ENCODE assay signal across 22 cellular contexts in the genomic region with DNA sequence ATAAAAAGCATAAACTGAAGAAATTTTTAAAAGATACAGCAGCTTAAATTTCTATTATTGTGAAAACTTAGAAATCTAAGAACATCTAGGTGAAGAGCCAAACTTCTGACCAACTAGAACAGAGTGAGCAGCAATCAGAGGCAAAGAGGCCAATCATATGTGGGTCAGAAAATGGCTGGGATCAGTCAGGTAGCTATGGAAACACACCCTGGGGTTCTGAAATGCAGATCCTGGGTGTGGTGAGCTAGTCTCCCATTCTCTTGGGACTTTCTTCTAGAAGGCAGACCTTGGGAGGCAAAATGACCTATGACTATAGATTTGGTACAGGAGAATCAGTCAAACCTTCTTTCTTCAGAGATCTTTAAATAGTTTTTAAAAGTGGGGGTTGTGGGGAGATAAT.
DNase-seq lines count a peak whose midpoint lies in the region; ATAC-seq and TF ChIP-seq lines count a peak whose summit lies in the region.
"Had no signal": no experiment of that assay in that cellular context is flagged by ENCODE, and none has a peak within 500 bp of the region (broad histone marks: within the 10 kb centered on the region; RNA-seq: fewer than 3 reads in every experiment).

No MANE protein-coding gene starts in this region.

- H3K4me3 Mint-ChIP-seq in GM23338, result no peak overlapping the region
- no peak overlapping the region for H3K4me3 Mint-ChIP-seq in memory B cell
- no peak overlapping the region for H3K4me3 Mint-ChIP-seq in progenitor cell of endocrine pancreas (ENCODE audit: low read depth)
- H3K4me3 Mint-ChIP-seq: CD4-positive, alpha-beta T cell had no signal

- H3K27me3 Mint-ChIP-seq in GM23338 (ENCODE audit: insufficient read depth, low read depth, poor library complexity) (no peaks in the 10 kb centered on the region), memory B cell (no peaks in the 10 kb centered on the region), progenitor cell of endocrine pancreas (no peaks in the 10 kb centered on the region)
- H3K27me3 Mint-ChIP-seq: CD4-positive, alpha-beta T cell had no signal

- peaks cover 4% of the 10 kb centered on the region; the same call in 1 of the 2 replicates for H3K4me1 ChIP-seq in GM23338 (ENCODE audit: insufficient read depth)
- H3K4me1 ChIP-seq: BLaER1 treated with 17β-estradiol and CSF1 and Interleukin-3, amounts not matched to agents 10 nM and 100 nM had no signal

- no peaks in the 10 kb centered on the region for H3F3A ChIP-seq in GM23338 (replicated peaks; ENCODE audit: low read depth)

- H3K27ac Mint-ChIP-seq in GM23338 (peak overlapping the region; percentile 78; the same call in 1 of the 2 replicates), memory B cell (peak overlapping the region; percentile 5), progenitor cell of endocrine pancreas (no peak overlapping the region)
- H3K27ac Mint-ChIP-seq: CD4-positive, alpha-beta T cell had no signal

- TF ChIP-seq CTCF in GM23338 (conservative IDR thresholded peaks at IDR 0.05; ENCODE audit: low read depth in 2 of 2) (no peak), epithelial cell of esophagus (IDR thresholded peaks at IDR 0.05; ENCODE audit: insufficient read depth, low read depth, low read length, missing control alignments) (no peak), progenitor cell of endocrine pancreas (IDR thresholded peaks at IDR 0.05; ENCODE audit: unreplicated experiment) (no peak)

- no peak overlapping the region for H2AFZ ChIP-seq in GM23338

- no peaks in the 10 kb centered on the region for H4K20me1 ChIP-seq in GM23338 (replicated peaks; ENCODE audit: insufficient read depth)
- H4K20me1 ChIP-seq: BLaER1 treated with 17β-estradiol and CSF1 and Interleukin-3, amounts not matched to agents 10 nM and 100 nM had no signal

- ATAC-seq in GM23338, result peak; percentile 73
- no peak for ATAC-seq in memory B cell (ENCODE audit: low read depth)
- ATAC-seq in HG03354 (IDR thresholded peaks at IDR 0.05; ENCODE audit: poor library complexity, severe bottlenecking, unreplicated experiment), result no peak
- ATAC-seq: HepG2 had no signal

- H3K27me3 ChIP-seq in GM23338 (ENCODE audit: insufficient read depth), result no peaks in the 10 kb centered on the region
- H3K27me3 ChIP-seq: BLaER1 treated with 17β-estradiol and CSF1 and Interleukin-3, amounts not matched to agents 10 nM and 100 nM; MG63 had no signal

- H3K4me2 ChIP-seq in GM23338, result no peak overlapping the region
- H3K4me2 ChIP-seq: BLaER1 treated with 17β-estradiol and CSF1 and Interleukin-3, amounts not matched to agents 10 nM and 100 nM; SK-N-SH had no signal

- no peaks in the 10 kb centered on the region for H3K9me2 ChIP-seq in GM23338 (ENCODE audit: insufficient read depth)
- H3K9me2 ChIP-seq: SK-N-SH had no signal

- no peak overlapping the region for H3K27ac ChIP-seq in GM23338 (ENCODE audit: low read depth)
- H3K27ac ChIP-seq: BLaER1 treated with 17β-estradiol and CSF1 and Interleukin-3, amounts not matched to agents 10 nM and 100 nM had no signal

- no peaks in the 10 kb centered on the region for H3K36me3 Mint-ChIP-seq in GM23338 (ENCODE audit: low read depth)
- peaks cover 11% of the 10 kb centered on the region for H3K36me3 Mint-ChIP-seq in memory B cell
- H3K36me3 Mint-ChIP-seq in progenitor cell of endocrine pancreas (ENCODE audit: insufficient read depth), result peaks cover 3% of the 10 kb centered on the region

- H3K79me2 ChIP-seq in GM23338 (replicated peaks; ENCODE audit: insufficient read depth), result no peaks in the 10 kb centered on the region

- H3K9me3 Mint-ChIP-seq in GM23338, result no peaks in the 10 kb centered on the region
- peaks cover 2% of the 10 kb centered on the region for H3K9me3 Mint-ChIP-seq in memory B cell
- H3K9me3 Mint-ChIP-seq in progenitor cell of endocrine pancreas (ENCODE audit: low read depth), result no peaks in the 10 kb centered on the region
- H3K9me3 Mint-ChIP-seq: CD4-positive, alpha-beta T cell had no signal

- no peaks in the 10 kb centered on the region for H3K36me3 ChIP-seq in GM23338 (ENCODE audit: insufficient read depth)
- H3K36me3 ChIP-seq: MG63 had no signal

- DNase-seq in GM23338 (ENCODE audit: low spot score) (peak; percentile 33), RPMI7951 (ENCODE audit: low read depth) (peak; percentile 3), epithelial cell of esophagus (ENCODE audit: low read depth) (peak; percentile 2), memory B cell (ENCODE audit: low spot score in 2 of 2) (no peak), progenitor cell of endocrine pancreas (ENCODE audit: low spot score, unreplicated experiment) (no peak), NCI-H1436 (lab: John Stamatoyannopoulos, UW) (no peak)
- no peak for DNase-seq in activated CD4-positive, CD25-positive, alpha-beta regulatory T cell treated with anti-CD3 and anti-CD28 coated beads, Interleukin-2, amount 50 U/mL, for 72 hours
- DNase-seq: AML-193; CD4-positive, alpha-beta T cell; Kasumi-1; MG63; NCI-H1694 treated with DMSO at 0.1 percent for 48 hours; NCI-H2081 treated with DMSO at 0.1 percent for 48 hours; NCI-H2171; NCI-H345; NCI-H510A treated with DMSO at 0.1 percent for 48 hours; NCI-H748 treated with DMSO at 0.1 percent for 48 hours; SK-N-SH; SW 1271 had no signal

- H3K4me3 ChIP-seq in GM23338 (no peak overlapping the region), epithelial cell of esophagus (ENCODE audit: low read length) (no peak overlapping the region)
- H3K4me3 ChIP-seq: BLaER1 treated with 17β-estradiol and CSF1 and Interleukin-3, amounts not matched to agents 10 nM and 100 nM; MG63 had no signal

- H3K4me1 Mint-ChIP-seq in GM23338 (peaks cover 10% of the 10 kb centered on the region), memory B cell (no peaks in the 10 kb centered on the region), progenitor cell of endocrine pancreas (ENCODE audit: low read depth) (peaks cover 13% of the 10 kb centered on the region)

TF ChIP-seq in GM23338, 12 proteins besides CTCF, POLR2A, EP300 and RAD21 (continues in another document):
- TF ChIP-seq EZH2phosphoT487 (IDR thresholded peaks at IDR 0.05; ENCODE audit: unreplicated experiment) (no peak), EZH2 (IDR thresholded peaks at IDR 0.05; ENCODE audit: low read depth, unreplicated experiment) (no peak), ZNF462 (CRISPR knock-in tag; IDR thresholded peaks at IDR 0.05) (no peak), CREB1 (CRISPR knock-in tag; IDR thresholded peaks at IDR 0.05; ENCODE audit: low read depth) (no peak)

Comparison
In these comparisons a context has a peak if more than half of its experiments do, and no peak if none do; other contexts are left out.
1. DNase-seq: peak in GM23338 (single experiment), RPMI7951 (single experiment) and epithelial cell of esophagus (single experiment); none in memory B cell (0 of 2), activated CD4-positive, CD25-positive, alpha-beta regulatory T cell treated with anti-CD3 and anti-CD28 coated beads, Interleukin-2, amount 50 U/mL, for 72 hours (single experiment), progenitor cell of endocrine pancreas (single experiment) and NCI-H1436 (single experiment).